9 cellular contexts compared by ENCODE assay signal in the genomic region with DNA sequence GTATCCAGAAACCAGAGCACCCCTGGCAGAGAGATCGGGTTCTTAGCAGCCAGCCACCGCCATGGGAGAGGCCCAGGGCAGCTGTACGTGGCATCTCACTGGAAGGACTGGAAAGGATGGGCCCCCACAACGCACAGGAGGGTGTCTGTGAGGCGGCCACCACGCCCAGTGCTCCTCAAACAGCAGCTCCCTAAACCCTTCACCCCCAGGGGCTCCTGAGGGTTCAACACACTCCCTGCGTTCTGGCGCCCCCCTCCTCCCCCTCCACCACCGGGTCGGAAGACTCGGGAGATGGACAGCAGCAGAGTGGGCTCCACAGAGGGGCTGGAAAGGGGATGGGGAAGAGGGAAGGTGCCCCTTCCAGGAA.
A peak's percentile ranks its signal among the peaks of the same experiment; 100 is the strongest.
DNase-seq lines count a peak whose midpoint lies in the region; ATAC-seq and TF ChIP-seq lines count a peak whose summit lies in the region.
"Had no signal": no experiment of that assay in that cellular context is flagged by ENCODE, and none has a peak within 500 bp of the region (broad histone marks: within the 10 kb centered on the region; RNA-seq: fewer than 3 reads in every experiment).

No MANE protein-coding gene starts in this region.

- peak overlapping the region; percentile 56 for H3K4me2 ChIP-seq in SU-DHL-6 (ENCODE audit: low read depth, low read length, poor library complexity, severe bottlenecking)

- no peaks in the 10 kb centered on the region for H3K36me3 ChIP-seq in SU-DHL-6 (ENCODE audit: low read length)

- TF ChIP-seq CTCF in SU-DHL-6 (IDR thresholded peaks at IDR 0.05; ENCODE audit: insufficient read depth, low read length, poor library complexity, severe bottlenecking) (no peak), foreskin fibroblast (IDR thresholded peaks at IDR 0.05; ENCODE audit: low read depth, low read length) (no peak)

- no peaks in the 10 kb centered on the region for H3K9me3 ChIP-seq in SU-DHL-6 (ENCODE audit: insufficient read depth, low read length)

- no peaks in the 10 kb centered on the region for H3K9me3 Mint-ChIP-seq in stimulated activated naive CD8-positive, alpha-beta T cell treated with anti-CD3 and anti-CD28 coated beads, Interleukin-15, amount 100 ng/mL, for 72 hours

- H3K27me3 ChIP-seq in SU-DHL-6 (ENCODE audit: low read length), result no peaks in the 10 kb centered on the region

- no peaks in the 10 kb centered on the region for H4K20me1 ChIP-seq in SU-DHL-6 (ENCODE audit: low read depth, low read length)

- no peak for ATAC-seq in stimulated activated naive CD8-positive, alpha-beta T cell treated with anti-CD3 and anti-CD28 coated beads, Interleukin-15, amount 100 ng/mL, for 72 hours
- ATAC-seq in GM18511 (IDR thresholded peaks at IDR 0.05; ENCODE audit: unreplicated experiment), result no peak

- no peak overlapping the region for H3K27ac Mint-ChIP-seq in stimulated activated naive CD8-positive, alpha-beta T cell treated with anti-CD3 and anti-CD28 coated beads, Interleukin-15, amount 100 ng/mL, for 72 hours

- H3F3A ChIP-seq in SU-DHL-6 (ENCODE audit: insufficient read depth), result no peaks in the 10 kb centered on the region

- H3K4me3 ChIP-seq in SU-DHL-6 (ENCODE audit: insufficient read depth, low read length, poor library complexity, severe bottlenecking) (peak overlapping the region; percentile 64), foreskin fibroblast (ENCODE audit: low read depth in 1 of 2, low read length in 2 of 2) (peak overlapping the region; percentile 63 to 77)

- no peaks in the 10 kb centered on the region for H3K9me2 ChIP-seq in SU-DHL-6 (replicated peaks; ENCODE audit: insufficient read depth, low read length)

- H3K4me3 Mint-ChIP-seq in stimulated activated naive CD8-positive, alpha-beta T cell treated with anti-CD3 and anti-CD28 coated beads, Interleukin-15, amount 100 ng/mL, for 72 hours, result peak overlapping the region; percentile 22 to 65

- H3K9ac ChIP-seq in SU-DHL-6 (ENCODE audit: low read length), result peak overlapping the region; percentile 72

- DNase-seq in NCI-H1417 (lab: John Stamatoyannopoulos, UW), result peak in 2 of 3 experiments; percentile 47 to 54
- no peak for DNase-seq in NCI-H1417 treated with DMSO at 0.1 percent for 48 hours (lab: John Stamatoyannopoulos, UW)
- peak in 1 of 2 donors; percentile 54 for DNase-seq in foreskin fibroblast
- no peak for DNase-seq in stimulated activated naive CD8-positive, alpha-beta T cell treated with anti-CD3 and anti-CD28 coated beads, Interleukin-15, amount 100 ng/mL, for 72 hours
- no peak for DNase-seq in activated gamma-delta T cell treated with Interleukin-2 at 50 U/mL for 16 hours
- no peak for DNase-seq in NCI-H2107 (lab: John Stamatoyannopoulos, UW)
- DNase-seq: NCI-H510A had no signal

- H3K27me3 Mint-ChIP-seq in stimulated activated naive CD8-positive, alpha-beta T cell treated with anti-CD3 and anti-CD28 coated beads, Interleukin-15, amount 100 ng/mL, for 72 hours, result peaks cover 62% of the 10 kb centered on the region

- no peak overlapping the region for H2AFZ ChIP-seq in SU-DHL-6 (ENCODE audit: low read depth, low read length, severe bottlenecking)

- peaks cover 15% of the 10 kb centered on the region for H3K4me1 Mint-ChIP-seq in stimulated activated naive CD8-positive, alpha-beta T cell treated with anti-CD3 and anti-CD28 coated beads, Interleukin-15, amount 100 ng/mL, for 72 hours

- H3K27ac ChIP-seq in SU-DHL-6 (ENCODE audit: low read depth, low read length), result peak overlapping the region; percentile 1

- no peaks in the 10 kb centered on the region for H3K79me2 ChIP-seq in SU-DHL-6 (ENCODE audit: insufficient read depth, low read length)

Comparison
In these comparisons a context has a peak if more than half of its experiments do, and no peak if none do; other contexts are left out.
1. DNase-seq: peak in NCI-H1417 (2 of 3); none in NCI-H1417 treated with DMSO at 0.1 percent for 48 hours (single experiment), stimulated activated naive CD8-positive, alpha-beta T cell treated with anti-CD3 and anti-CD28 coated beads, Interleukin-15, amount 100 ng/mL, for 72 hours (0 of 2), activated gamma-delta T cell treated with Interleukin-2 at 50 U/mL for 16 hours (single experiment) and NCI-H2107 (single experiment).